In the genomic region with DNA sequence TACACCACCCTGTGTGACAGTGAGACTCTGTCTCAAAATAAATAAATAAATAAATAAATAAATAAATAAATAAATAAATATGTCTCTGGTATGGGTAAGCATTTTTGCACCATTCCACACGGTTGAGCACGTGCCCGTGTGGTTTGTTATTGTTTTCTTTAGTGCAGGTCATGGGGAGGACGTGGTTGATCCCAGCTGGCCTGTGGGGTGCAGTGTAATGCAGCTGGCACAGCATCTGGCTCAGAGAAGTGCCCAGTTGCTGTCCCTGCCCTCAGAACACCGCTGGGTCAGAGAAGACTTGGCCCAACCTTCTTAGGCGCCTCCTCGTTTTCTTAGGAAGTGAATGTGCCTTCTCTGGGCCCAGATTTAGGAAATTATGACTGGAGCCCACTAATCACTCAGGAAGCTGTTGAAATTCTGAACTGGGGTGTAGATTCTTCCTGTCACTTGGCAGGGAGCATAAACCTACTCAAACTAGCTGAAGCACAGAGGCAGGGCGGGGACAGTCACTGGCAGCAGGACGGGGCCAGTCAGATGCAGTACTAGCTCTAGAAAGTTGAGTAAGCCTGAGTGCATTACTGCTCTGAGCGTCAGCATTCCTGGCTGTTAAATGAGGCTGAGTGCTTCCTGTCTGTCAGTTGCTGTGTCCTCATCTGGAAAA, we compare ENCODE assay signal across 8 cellular contexts.
A peak's percentile ranks its signal among the peaks of the same experiment; 100 is the strongest.
DNase-seq lines count a peak whose midpoint lies in the region; ATAC-seq and TF ChIP-seq lines count a peak whose summit lies in the region.

No MANE protein-coding gene starts in this region.

- CTCF ChIA-PET in naive thymus-derived CD4-positive, alpha-beta T cell (lab: Charles Lee), result no interaction called here

- no peak overlapping the region for H3K27ac ChIP-seq in naive thymus-derived CD4-positive, alpha-beta T cell (ENCODE audit: low read depth, low read length)

- no peak overlapping the region for H3K27ac Mint-ChIP-seq in naive thymus-derived CD4-positive, alpha-beta T cell

- DNase-seq in AG08395 (ENCODE audit: low spot score), result peak; percentile 94
- peak; percentile 76 for DNase-seq in MV-4-11 (lab: John Stamatoyannopoulos, UW)
- DNase-seq in epithelial cell of esophagus (ENCODE audit: low read depth), result peak; percentile 89
- no peak for DNase-seq in naive thymus-derived CD4-positive, alpha-beta T cell
- DNase-seq in hippocampal formation (lab: John Stamatoyannopoulos, UW), result no peak
- no peak for DNase-seq in stimulated activated CD4-positive, alpha-beta T cell treated with anti-CD3 and anti-CD28 coated beads, Interleukin-4, amount 100 ng/mL, for 1 hour
- DNase-seq in central memory CD4-positive, alpha-beta T cell, result no peak
- no peak for DNase-seq in SK-N-DZ (ENCODE audit: low spot score)

- no peaks in the 10 kb centered on the region for H3K9me3 ChIP-seq in naive thymus-derived CD4-positive, alpha-beta T cell (ENCODE audit: control insufficient read depth in 2 of 3, low read length in 3 of 3)

- H3K27me3 Mint-ChIP-seq in naive thymus-derived CD4-positive, alpha-beta T cell, result no peaks in the 10 kb centered on the region

- POLR2A ChIA-PET in naive thymus-derived CD4-positive, alpha-beta T cell (lab: Charles Lee), result no interaction called here

- H3K4me1 ChIP-seq in naive thymus-derived CD4-positive, alpha-beta T cell (ENCODE audit: control insufficient read depth in 2 of 2, insufficient read depth in 2 of 2, low read length in 2 of 2), result peaks cover 0 to 12% of the 10 kb centered on the region in 2 donors

- H3K36me3 ChIP-seq in naive thymus-derived CD4-positive, alpha-beta T cell (ENCODE audit: control insufficient read depth in 2 of 3, insufficient read depth in 3 of 3, low read length in 3 of 3), result peaks cover 0 to 13% (median 0%) of the 10 kb centered on the region in 3 experiments

- no peak overlapping the region for H3K4me3 Mint-ChIP-seq in naive thymus-derived CD4-positive, alpha-beta T cell

- ATAC-seq in naive thymus-derived CD4-positive, alpha-beta T cell, result peak; percentile 80

- no peak overlapping the region for H3K4me3 ChIP-seq in epithelial cell of esophagus (ENCODE audit: low read length)
- no peak overlapping the region for H3K4me3 ChIP-seq in naive thymus-derived CD4-positive, alpha-beta T cell (ENCODE audit: low read length)

- no peaks in the 10 kb centered on the region for H3K27me3 ChIP-seq in naive thymus-derived CD4-positive, alpha-beta T cell (ENCODE audit: control insufficient read depth in 2 of 2, insufficient read depth in 2 of 2, low read length in 2 of 2)

- peaks cover 10 to 25% (median 19%) of the 10 kb centered on the region in 7 donors for H3K4me1 Mint-ChIP-seq in naive thymus-derived CD4-positive, alpha-beta T cell

- H3K36me3 Mint-ChIP-seq in naive thymus-derived CD4-positive, alpha-beta T cell, result peaks cover 0 to 17% (median 0%) of the 10 kb centered on the region in 5 donors

- intact Hi-C loops in naive thymus-derived CD4-positive, alpha-beta T cell (cut with micrococcal nuclease), result no loop called here

- H3K9me3 Mint-ChIP-seq in naive thymus-derived CD4-positive, alpha-beta T cell, result no peaks in the 10 kb centered on the region

- no peak for TF ChIP-seq CTCF in epithelial cell of esophagus (IDR thresholded peaks at IDR 0.05; ENCODE audit: insufficient read depth, low read depth, low read length, missing control alignments)

Comparison
In these comparisons a context has a peak if more than half of its experiments do, and no peak if none do; other contexts are left out.
1. DNase-seq: peak in AG08395 (single experiment), MV-4-11 (single experiment) and epithelial cell of esophagus (single experiment); none in naive thymus-derived CD4-positive, alpha-beta T cell (0 of 9), hippocampal formation (0 of 2), stimulated activated CD4-positive, alpha-beta T cell treated with anti-CD3 and anti-CD28 coated beads, Interleukin-4, amount 100 ng/mL, for 1 hour (single experiment), central memory CD4-positive, alpha-beta T cell (single experiment) and SK-N-DZ (single experiment).